In the genomic region with DNA sequence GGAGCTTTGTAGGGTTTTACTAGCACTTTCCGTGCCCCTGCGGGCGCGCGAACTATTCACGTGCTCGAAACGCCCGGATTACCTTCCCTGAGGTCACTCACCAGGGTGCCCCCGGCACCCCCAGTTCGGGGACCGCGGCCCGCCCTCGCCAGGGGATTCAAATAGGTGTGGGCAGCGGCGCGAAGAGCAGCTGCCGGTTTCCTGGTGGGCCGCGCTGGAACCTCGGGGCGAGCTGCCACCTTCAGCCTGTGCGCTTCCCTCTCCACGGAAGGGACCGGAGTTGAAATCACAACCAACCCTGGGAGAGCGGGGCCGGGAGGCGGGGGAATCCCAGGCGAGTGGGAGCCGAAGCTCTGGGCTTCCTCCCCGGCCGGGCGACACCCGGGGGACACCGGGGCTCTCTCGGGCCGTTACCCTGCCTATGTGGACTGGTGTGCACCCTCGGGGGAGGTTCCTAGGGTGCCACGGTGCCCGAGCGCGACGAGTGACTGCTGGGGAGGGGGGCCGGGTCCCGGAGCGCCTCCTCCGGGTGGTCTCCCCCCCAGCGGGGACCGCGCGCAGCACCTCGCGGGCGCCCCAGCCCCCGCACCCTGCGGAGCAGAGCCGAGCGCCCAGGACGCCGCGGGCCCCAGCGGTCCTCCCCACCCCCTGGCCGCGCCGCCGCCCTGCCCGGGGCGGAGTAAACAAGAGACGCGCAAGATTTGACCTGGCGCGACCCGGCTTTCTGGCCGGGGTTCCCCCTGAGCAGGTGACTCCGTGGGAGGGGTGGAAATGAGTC, we compare ENCODE assay signal across 8 cellular contexts. TPM values are rescaled to one million over a fixed set of nuclear protein-coding genes. Genes with fewer than 3 reads are reported as not detected.
DNase-seq lines count a peak whose midpoint lies in the region; ATAC-seq and TF ChIP-seq lines count a peak whose summit lies in the region.

No MANE protein-coding gene starts in this region.

- H3K4me3 ChIP-seq in ACC112 (ENCODE audit: low read depth, low read length) (peak overlapping the region; percentile 96), foreskin fibroblast (ENCODE audit: low read depth in 1 of 2, low read length in 2 of 2) (peak overlapping the region; percentile 88 to 94), neural progenitor cell (peak overlapping the region; percentile 70)

- H3K4me3 Mint-ChIP-seq in neural progenitor cell = peak overlapping the region; percentile 92

- ATAC-seq in GM18868 (IDR thresholded peaks at IDR 0.05; ENCODE audit: unreplicated experiment) = peak; percentile 44
- ATAC-seq in HG03066 (IDR thresholded peaks at IDR 0.05; ENCODE audit: low read depth, unreplicated experiment) = peak; percentile 44

- peak overlapping the region; percentile 94 for H3K4me2 ChIP-seq in neural progenitor cell

- H3K9me3 ChIP-seq in neural progenitor cell (ENCODE audit: low read depth) = no peaks in the 10 kb centered on the region

- H3K27me3 ChIP-seq in ACC112 (ENCODE audit: insufficient read depth, low read length) (no peaks in the 10 kb centered on the region), neural progenitor cell (peaks cover 43% of the 10 kb centered on the region)

- H3K27ac ChIP-seq in ACC112 (ENCODE audit: low read depth, low read length) (peak overlapping the region; percentile 94), neural progenitor cell (no peak overlapping the region), substantia nigra (ENCODE audit: low read depth, low read length, poor library complexity, severe bottlenecking) (peak overlapping the region; percentile 93)

- DNase-seq in RPMI8226 (peak; percentile 86), foreskin fibroblast (peak; percentile 63 to 81), neural progenitor cell (ENCODE audit: low spot score) (peak; percentile 73), substantia nigra (lab: John Stamatoyannopoulos, UW) (peak in 48 of 49 donors; percentile 25 to 85 (median 62))
- peak; percentile 94 for DNase-seq in activated effector memory CD4-positive, alpha-beta T cell treated with anti-CD3 and anti-CD28 coated beads, Interleukin-2, amount 50 U/mL, for 16 hours

- H2AFZ ChIP-seq in ACC112 (ENCODE audit: low read length, unreplicated experiment) (peak overlapping the region; percentile 59), neural progenitor cell (replicated peaks) (peak overlapping the region; percentile 98)

- peak overlapping the region; percentile 18 for H3K9ac ChIP-seq in neural progenitor cell

- TF ChIP-seq CTCF in foreskin fibroblast (IDR thresholded peaks at IDR 0.05; ENCODE audit: low read depth, low read length) (no peak), neural progenitor cell (IDR thresholded peaks at IDR 0.05) (no peak)

- H3K79me2 ChIP-seq in ACC112 (ENCODE audit: control insufficient read depth, insufficient read depth, low read length, unreplicated experiment) = peaks cover 35% of the 10 kb centered on the region
- peaks cover 8% of the 10 kb centered on the region for H3K79me2 ChIP-seq in neural progenitor cell (ENCODE audit: low read depth)

- H3K9me3 Mint-ChIP-seq in neural progenitor cell = no peaks in the 10 kb centered on the region

- no peaks in the 10 kb centered on the region for H3K36me3 Mint-ChIP-seq in neural progenitor cell

- H3K36me3 ChIP-seq in ACC112 (ENCODE audit: insufficient read depth, low read length) (no peaks in the 10 kb centered on the region), neural progenitor cell (no peaks in the 10 kb centered on the region)

- H3K27ac Mint-ChIP-seq in neural progenitor cell = no peak overlapping the region

- H3F3A ChIP-seq in neural progenitor cell (ENCODE audit: low read depth) = peaks cover 39% of the 10 kb centered on the region

- H4K20me1 ChIP-seq in neural progenitor cell (ENCODE audit: low read depth) = peaks cover 3% of the 10 kb centered on the region

- H3K4me1 ChIP-seq in ACC112 (ENCODE audit: control insufficient read depth, insufficient read depth, low read length, unreplicated experiment) (peaks cover 19% of the 10 kb centered on the region), neural progenitor cell (peaks cover 10% of the 10 kb centered on the region)

- peaks cover 19% of the 10 kb centered on the region for H3K4me1 Mint-ChIP-seq in neural progenitor cell

- peaks cover 21% of the 10 kb centered on the region for H3K27me3 Mint-ChIP-seq in neural progenitor cell (ENCODE audit: insufficient read depth, low read depth)

RNA-seq across cellular contexts. Expression of a gene that starts 2.1 kb away (rescaled TPM):
- total RNA-seq in neural progenitor cell (ENCODE audit: low replicate concordance) = 2.0 and 2.1 TPM in 2 replicates
